ENCODE assay signal across 9 cellular contexts in genomic region chr1:58904299-58905125, GRCh38.
DNase-seq lines count a peak whose midpoint lies in the region; ATAC-seq, FAIRE-seq and TF ChIP-seq lines count a peak whose summit lies in the region.
"Had no signal": no experiment of that assay in that cellular context is flagged by ENCODE, and none has a peak within 500 bp of the region (broad histone marks: within the 10 kb centered on the region; RNA-seq: fewer than 3 reads in every experiment).

No MANE protein-coding gene starts in this region.

- WGBS in liver = 63% methylated on average over 8 of the region's 8 CpGs
- 61 to 66% methylated on average over 8 of the region's 8 CpGs for WGBS in thyroid gland, 2 donors

- H3K9ac ChIP-seq in liver (ENCODE audit: low read depth in 1 of 2, low read length in 2 of 2) = peak overlapping the region in 1 of 2 donors; percentile 82

- ATAC-seq in HG02938 (IDR thresholded peaks at IDR 0.05; ENCODE audit: unreplicated experiment) = no peak

- no peaks in the 10 kb centered on the region for H3K36me3 Mint-ChIP-seq in activated CD4-positive, alpha-beta T cell treated with anti-CD3 and anti-CD28 coated beads, Interleukin-2, amount 10 ng/mL, durations not matched to agents 7 days and 5 days (ENCODE audit: low read depth)

- no peaks in the 10 kb centered on the region for H3K27me3 Mint-ChIP-seq in activated CD4-positive, alpha-beta T cell treated with anti-CD3 and anti-CD28 coated beads, Interleukin-2, amount 10 ng/mL, durations not matched to agents 7 days and 5 days

- H3K27ac ChIP-seq in liver (ENCODE audit: low read depth in 1 of 2, low read length in 2 of 2) (peak overlapping the region; percentile 97 to 98), thyroid gland (peak overlapping the region; percentile 97 to 99 (median 99))

- H3K27me3 ChIP-seq in liver (ENCODE audit: control insufficient read depth in 4 of 4, insufficient read depth in 4 of 4, low read length in 3 of 4) (no peaks in the 10 kb centered on the region), thyroid gland (no peaks in the 10 kb centered on the region)

- POLR2A ChIA-PET in activated CD4-positive, alpha-beta T cell treated with anti-CD3 and anti-CD28 coated beads, Interleukin-2, amount 10 ng/mL, durations not matched to agents 7 days and 5 days (lab: Charles Lee) = interaction anchor here (0.7 kb wide), 1 partner anchor 120 kb away, joined by 3 read pairs; no protein-coding TSS in a partner anchor

- no peak for TF ChIP-seq RAD21 in liver (IDR thresholded peaks at IDR 0.05)

- H3K36me3 ChIP-seq in liver (ENCODE audit: control insufficient read depth in 4 of 4, insufficient read depth in 3 of 4, low read depth in 1 of 4, low read length in 3 of 4) (no peaks in the 10 kb centered on the region), thyroid gland (no peaks in the 10 kb centered on the region)

- no peak for DNase-seq in activated CD4-positive, alpha-beta T cell treated with anti-CD3 and anti-CD28 coated beads, Interleukin-2, amount 10 ng/mL, durations not matched to agents 7 days and 5 days
- DNase-seq in activated CD4-positive, alpha-beta T cell treated with anti-CD3 and anti-CD28 coated beads, Interleukin-2, amount 50 U/mL, for 48 hours = no peak
- no peak for DNase-seq in astrocyte of the cerebellum (ENCODE audit: low read depth)
- no peak for DNase-seq in thyroid gland
- DNase-seq in RCC 7860 (ENCODE audit: low spot score) = no peak
- DNase-seq in GM20000 (ENCODE audit: low spot score) = no peak

- H3K4me1 Mint-ChIP-seq in activated CD4-positive, alpha-beta T cell treated with anti-CD3 and anti-CD28 coated beads, Interleukin-2, amount 10 ng/mL, durations not matched to agents 7 days and 5 days = peaks cover 21% of the 10 kb centered on the region

- H3K4me3 ChIP-seq in astrocyte of the cerebellum (ENCODE audit: low read depth, low read length) (peak overlapping the region; percentile 45), liver (ENCODE audit: low read depth in 1 of 3, low read length in 3 of 3) (peak overlapping the region in 2 of 3 donors; percentile 56 to 68), thyroid gland (replicated peaks in 1 of 3) (peak overlapping the region in 2 of 3 donors; percentile 36 to 38)

- H3K4me3 Mint-ChIP-seq in activated CD4-positive, alpha-beta T cell treated with anti-CD3 and anti-CD28 coated beads, Interleukin-2, amount 10 ng/mL, durations not matched to agents 7 days and 5 days = peak overlapping the region; percentile 73

- CTCF ChIA-PET in activated CD4-positive, alpha-beta T cell treated with anti-CD3 and anti-CD28 coated beads, Interleukin-2, amount 10 ng/mL, durations not matched to agents 7 days and 5 days (lab: Charles Lee) = no interaction called here

- peaks cover 0 to 12% (median 0%) of the 10 kb centered on the region in 4 donors for H3K4me1 ChIP-seq in liver (ENCODE audit: control insufficient read depth in 4 of 4, insufficient read depth in 4 of 4, low read length in 3 of 4)
- H3K4me1 ChIP-seq in thyroid gland = peaks cover 8 to 14% of the 10 kb centered on the region in 2 donors

- TF ChIP-seq POLR2A in thyroid gland (IDR thresholded peaks at IDR 0.05) = no peak

- no peak for FAIRE-seq in RCC 7860 (lab: Jason Lieb, UNC)
- FAIRE-seq: D721Med had no signal

- H3K9me3 Mint-ChIP-seq in activated CD4-positive, alpha-beta T cell treated with anti-CD3 and anti-CD28 coated beads, Interleukin-2, amount 10 ng/mL, durations not matched to agents 7 days and 5 days = no peaks in the 10 kb centered on the region

- H3K9me3 ChIP-seq in liver (ENCODE audit: control insufficient read depth in 4 of 4, low read length in 3 of 4) (no peaks in the 10 kb centered on the region), thyroid gland (no peaks in the 10 kb centered on the region)

- in situ Hi-C loops in astrocyte of the cerebellum (cut with HindIII; ENCODE audit: low sequenced_read_pairs) = no loop called here

- no peak for TF ChIP-seq CTCF in astrocyte of the cerebellum (IDR thresholded peaks at IDR 0.05; ENCODE audit: low read depth, low read length, missing control alignments)
- no peak for TF ChIP-seq CTCF in liver (IDR thresholded peaks at IDR 0.05; ENCODE audit: low read depth, low read length, missing input control)
- TF ChIP-seq CTCF in thyroid gland (IDR thresholded peaks at IDR 0.05) = no peak
- no peak for TF ChIP-seq CTCF in GM20000 (IDR thresholded peaks at IDR 0.05; ENCODE audit: extremely low read depth, missing control alignments)

- peak overlapping the region; percentile 90 for H3K27ac Mint-ChIP-seq in activated CD4-positive, alpha-beta T cell treated with anti-CD3 and anti-CD28 coated beads, Interleukin-2, amount 10 ng/mL, durations not matched to agents 7 days and 5 days

- intact Hi-C loops in thyroid gland (cut with DNase I) = no loop called here

TF ChIP-seq in liver, 16 proteins besides CTCF, POLR2A, EP300 and RAD21:
- TF ChIP-seq TAF1 (conservative IDR thresholded peaks at IDR 0.05) = no peak
- TF ChIP-seq YY1 (IDR thresholded peaks at IDR 0.05) = no peak
- no peak for TF ChIP-seq FOXA2 (IDR thresholded peaks at IDR 0.05)
- no peak for TF ChIP-seq SP1 (IDR thresholded peaks at IDR 0.05)
- TF ChIP-seq HNF4A (conservative IDR thresholded peaks at IDR 0.05) = peak in 1 of 2 donors; percentile 27
- TF ChIP-seq, protein P1, sequence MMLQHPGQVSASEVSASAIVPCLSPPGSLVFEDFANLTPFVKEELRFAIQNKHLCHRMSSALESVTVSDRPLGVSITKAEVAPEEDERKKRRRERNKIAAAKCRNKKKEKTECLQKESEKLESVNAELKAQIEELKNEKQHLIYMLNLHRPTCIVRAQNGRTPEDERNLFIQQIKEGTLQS (IDR thresholded peaks at IDR 0.05) = no peak
- no peak for TF ChIP-seq NR2F2 (IDR thresholded peaks at IDR 0.05)
